ENCODE assay signal across 10 cellular contexts in genomic region chr9:119963798-119964372, GRCh38.
DNase-seq lines count a peak whose midpoint lies in the region; ATAC-seq, FAIRE-seq and TF ChIP-seq lines count a peak whose summit lies in the region.
"Had no signal": no experiment of that assay in that cellular context is flagged by ENCODE, and none has a peak within 500 bp of the region (broad histone marks: within the 10 kb centered on the region; RNA-seq: fewer than 3 reads in every experiment).

No MANE protein-coding gene starts in this region.

- DNase-seq in H4 (ENCODE audit: low spot score) (peak; percentile 89), RCC 7860 (ENCODE audit: low spot score) (peak; percentile 86), fibroblast of mammary gland (ENCODE audit: low read depth) (peak; percentile 86), retina (peak; percentile 40), GM19240 (ENCODE audit: insufficient read length, low spot score) (no peak)
- no peak for DNase-seq in activated effector memory CD4-positive, alpha-beta T cell treated with anti-CD3 and anti-CD28 coated beads, Interleukin-2, amount 50 U/mL, for 16 hours
- DNase-seq: NCI-H1105 treated with DMSO at 0.1 percent for 48 hours; stimulated activated CD8-positive, alpha-beta memory T cell treated with anti-CD3 and anti-CD28 coated beads, Interleukin-4, amount 100 ng/mL, for 48 hours had no signal

- no peak overlapping the region for H3K4me3 ChIP-seq in fibroblast of mammary gland (ENCODE audit: control insufficient read depth, low read depth, low read length)

- TF ChIP-seq CTCF in fibroblast of mammary gland (conservative IDR thresholded peaks at IDR 0.05; ENCODE audit: control insufficient read depth, insufficient read depth, low read depth, low read length): no peak

- no peak for ATAC-seq in HG02973 (IDR thresholded peaks at IDR 0.05; ENCODE audit: unreplicated experiment)
- ATAC-seq in GM21786 (IDR thresholded peaks at IDR 0.05; ENCODE audit: unreplicated experiment): no peak

- peak; percentile 93 for FAIRE-seq in RCC 7860 (lab: Jason Lieb, UNC)

Comparison
In these comparisons a context has a peak if more than half of its experiments do, and no peak if none do; other contexts are left out.
1. DNase-seq: peak in H4 (single experiment), RCC 7860 (single experiment), fibroblast of mammary gland (single experiment) and retina (single experiment); none in GM19240 (single experiment) and activated effector memory CD4-positive, alpha-beta T cell treated with anti-CD3 and anti-CD28 coated beads, Interleukin-2, amount 50 U/mL, for 16 hours (single experiment).